In the genomic region with DNA sequence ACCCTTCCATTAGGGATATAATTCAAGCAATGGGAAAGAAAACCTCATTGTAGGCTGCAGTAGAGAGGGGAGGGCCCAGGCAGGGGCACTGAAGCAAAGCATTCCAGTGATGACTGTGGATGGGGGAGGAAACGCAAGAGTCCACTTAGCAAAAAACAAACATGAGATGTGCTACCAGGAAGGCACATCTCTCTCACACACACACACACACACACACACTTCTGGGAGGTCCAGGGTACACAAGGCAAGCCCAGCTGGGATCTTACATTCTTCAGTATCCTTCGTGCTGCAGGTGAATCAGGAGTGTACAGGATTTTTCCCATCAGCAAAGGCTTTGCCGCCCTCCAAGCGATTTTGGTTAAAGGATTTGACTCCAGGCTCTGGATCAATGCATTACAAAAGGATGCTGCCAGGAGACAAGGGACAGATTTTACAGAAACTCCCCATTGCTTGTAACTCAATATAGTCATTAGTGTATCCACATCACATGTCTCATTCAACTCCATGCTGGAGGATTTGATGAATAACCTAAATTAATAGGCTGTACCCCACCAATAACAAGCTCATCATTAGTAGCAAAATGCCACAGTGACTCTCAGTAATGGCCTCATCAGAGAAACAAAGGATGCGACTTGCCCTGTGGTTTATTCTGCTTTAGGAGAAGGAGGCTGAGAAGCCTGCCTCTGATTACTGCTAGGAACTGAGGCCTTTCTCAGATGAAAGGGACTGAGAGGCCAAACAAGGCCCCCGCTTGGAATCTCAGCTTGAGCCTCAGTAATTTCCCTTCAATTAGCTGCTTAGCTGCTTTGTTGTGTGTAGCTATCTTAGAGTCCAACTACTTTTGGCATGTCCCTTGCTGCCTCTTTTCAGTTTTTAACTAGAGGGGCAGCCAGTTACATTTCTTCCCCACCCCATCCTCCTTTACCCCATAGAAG, we compare ENCODE assay signal across 18 cellular contexts. TPM values are rescaled to one million over a fixed set of nuclear protein-coding genes. Genes with fewer than 3 reads are reported as not detected.
DNase-seq lines count a peak whose midpoint lies in the region; ATAC-seq and TF ChIP-seq lines count a peak whose summit lies in the region.
"Had no signal": no experiment of that assay in that cellular context is flagged by ENCODE, and none has a peak within 500 bp of the region (broad histone marks: within the 10 kb centered on the region; RNA-seq: fewer than 3 reads in every experiment).

No MANE protein-coding gene starts in this region.

- in situ Hi-C loops in Panc1 (cut with HindIII; ENCODE audit: low pct_unique_long_range_greater_than_20kb, low sequenced_read_pairs): loop anchor here (10.0 kb wide), 1 partner anchor 65 kb away; no protein-coding TSS in a partner anchor

- H3K36me3 ChIP-seq in Panc1 (ENCODE audit: control insufficient read depth, insufficient read depth, low read length): no peaks in the 10 kb centered on the region
- no peaks in the 10 kb centered on the region for H3K36me3 ChIP-seq in subcutaneous abdominal adipose tissue (ENCODE audit: control insufficient read depth in 5 of 5, insufficient read depth in 5 of 5, low read length in 5 of 5)
- H3K36me3 ChIP-seq: gastroesophageal sphincter, vagina had no signal

- peak overlapping the region; percentile 63; the same call in 1 of the 2 replicates for H3K27ac ChIP-seq in Panc1 (ENCODE audit: low read length)
- peak overlapping the region; percentile 12 for H3K27ac ChIP-seq in subcutaneous abdominal adipose tissue (ENCODE audit: low read depth, low read length)
- H3K27ac ChIP-seq: gastroesophageal sphincter, vagina had no signal

- CTCF ChIA-PET in Panc1 (lab: Charles Lee): no interaction called here

- no peaks in the 10 kb centered on the region; the same call in 1 of the 2 replicates for H3K4me1 ChIP-seq in Panc1 (ENCODE audit: control insufficient read depth, insufficient read depth, low read length)
- H3K4me1 ChIP-seq in subcutaneous abdominal adipose tissue (ENCODE audit: control insufficient read depth in 5 of 5, insufficient read depth in 5 of 5, low read length in 5 of 5): peaks cover 0 to 13% (median 3%) of the 10 kb centered on the region in 5 donors
- H3K4me1 ChIP-seq: gastroesophageal sphincter had no signal

- no peak for TF ChIP-seq CTCF in Panc1 (IDR thresholded peaks at IDR 0.05)
- no peak for TF ChIP-seq CTCF in GM20000 (IDR thresholded peaks at IDR 0.05; ENCODE audit: extremely low read depth, missing control alignments)

- DNase-seq in Panc1 (ENCODE audit: low read depth, low spot score): no peak
- DNase-seq in left kidney (ENCODE audit: low read depth, low spot score): peak; percentile 96
- no peak for DNase-seq in GM20000 (ENCODE audit: low spot score)
- DNase-seq: activated CD8-positive, alpha-beta memory T cell treated with anti-CD3 and anti-CD28 coated beads, Interleukin-2, amount 10 ng/mL, durations not matched to agents 7 days and 5 days; activated naive CD4-positive, alpha-beta T cell treated with Interleukin-2 at 50 U/mL for 16 hours; NCI-H226; PC-3; right cardiac atrium; stimulated activated CD4-positive, alpha-beta T cell treated with anti-CD3 and anti-CD28 coated beads, Interleukin-4, amount 100 ng/mL, for 4 hours had no signal

- H3K27me3 ChIP-seq in Panc1 (ENCODE audit: control insufficient read depth, insufficient read depth, low read length): no peaks in the 10 kb centered on the region
- no peaks in the 10 kb centered on the region for H3K27me3 ChIP-seq in subcutaneous abdominal adipose tissue (ENCODE audit: control insufficient read depth in 5 of 5, insufficient read depth in 4 of 5, low read length in 5 of 5)
- H3K27me3 ChIP-seq: gastroesophageal sphincter, vagina had no signal

- intact Hi-C loops in Panc1 (cut with micrococcal nuclease; ENCODE audit: unreplicated experiment): no loop called here

- BruUV-seq in Panc1 (replicated peaks; lab: Mats Ljungman, UMichigan): no TSS peak

- peak; percentile 65 for ATAC-seq in HG02610 (IDR thresholded peaks at IDR 0.05; ENCODE audit: unreplicated experiment)
- ATAC-seq in Panc1: no peak
- no peak for ATAC-seq in HG03135 (IDR thresholded peaks at IDR 0.05; ENCODE audit: unreplicated experiment)
- ATAC-seq in GM19351 (IDR thresholded peaks at IDR 0.05; ENCODE audit: unreplicated experiment): no peak
- ATAC-seq: activated CD8-positive, alpha-beta memory T cell treated with anti-CD3 and anti-CD28 coated beads, Interleukin-2, amount 10 ng/mL, durations not matched to agents 7 days and 5 days; gastroesophageal sphincter; PC-3; right cardiac atrium; stimulated activated effector memory CD8-positive, alpha-beta T cell treated with anti-CD3 and anti-CD28 coated beads, Interleukin-12 subunit alpha, Interleukin-12 subunit beta, amount 100 ng/mL, for 72 hours; WTC11 had no signal

- no peak overlapping the region for H3K4me3 ChIP-seq in Panc1 (ENCODE audit: low read depth in 2 of 2, low read length in 2 of 2)
- no peak overlapping the region for H3K4me3 ChIP-seq in subcutaneous abdominal adipose tissue (ENCODE audit: low read depth in 1 of 5, low read length in 5 of 5)
- H3K4me3 ChIP-seq: gastroesophageal sphincter, vagina had no signal

- no peak overlapping the region for H3K9ac ChIP-seq in subcutaneous abdominal adipose tissue (ENCODE audit: low read length in 5 of 5)

- POLR2A ChIA-PET in Panc1 (lab: Charles Lee): no interaction called here

- no peaks in the 10 kb centered on the region for H3K9me3 ChIP-seq in Panc1 (ENCODE audit: control insufficient read depth, insufficient read depth, low read depth, low read length)
- no peaks in the 10 kb centered on the region for H3K9me3 ChIP-seq in subcutaneous abdominal adipose tissue (ENCODE audit: control insufficient read depth in 5 of 5, low read length in 5 of 5)
- H3K9me3 ChIP-seq: gastroesophageal sphincter, vagina had no signal

RNA-seq across cellular contexts. Expression of a gene that starts 41.6 kb away (rescaled TPM):
- total RNA-seq in Panc1 (2021; ENCODE audit: unreplicated experiment): 1.5 TPM
- polyA plus RNA-seq in Panc1 (2012; ENCODE audit: insufficient read length): 3.2 TPM
- total RNA-seq: activated CD8-positive, alpha-beta memory T cell treated with anti-CD3 and anti-CD28 coated beads, Interleukin-2, amount 10 ng/mL, durations not matched to agents 7 days and 5 days had no signal
- polyA plus RNA-seq: CD14-positive monocyte had no signal
